In genomic region chr20:63350196-63350595, GRCh38 we compare ENCODE assay signal across 28 cellular contexts. TPM values are rescaled to one million over a fixed set of nuclear protein-coding genes. Genes with fewer than 3 reads are reported as not detected.
"Had no signal": no experiment of that assay in that cellular context is flagged by ENCODE, and none has a peak within 500 bp of the region (broad histone marks: within the 10 kb centered on the region; RNA-seq: fewer than 3 reads in every experiment).

No MANE protein-coding gene starts in this region.

- H3K9ac ChIP-seq: SK-N-SH had no signal

- ATAC-seq: activated T-cell treated with anti-CD3 and anti-CD28 coated beads, Interleukin-2, amount 50 U/mL, for 4 hours; Panc1 had no signal

- DNase-seq: activated CD4-positive, alpha-beta memory T cell treated with anti-CD3 and anti-CD28 coated beads for 36 hours; activated CD4-positive, alpha-beta T cell treated with anti-CD3 and anti-CD28 coated beads, Interleukin-2, amount 10 ng/mL, durations not matched to agents 7 days and 5 days; activated CD4-positive, CD25-positive, alpha-beta regulatory T cell; activated CD8-positive, alpha-beta memory T cell treated with anti-CD3 and anti-CD28 coated beads for 24 hours; activated effector memory CD4-positive, alpha-beta T cell treated with anti-CD3 and anti-CD28 coated beads, Interleukin-2, amount 50 U/mL, for 16 hours; activated naive CD4-positive, alpha-beta T cell treated with anti-CD3 and anti-CD28 coated beads for 36 hours; activated naive CD8-positive, alpha-beta T cell treated with anti-CD3 and anti-CD28 coated beads for 36 hours; activated T-cell treated with anti-CD3 and anti-CD28 coated beads, Interleukin-2, amount 50 U/mL, for 4 hours; anterior cingulate cortex; central memory CD4-positive, alpha-beta T cell; MM.1S; NCI-H1105; NCI-H1436; NCI-H1694 treated with DMSO at 0.1 percent for 48 hours; NCI-H2029 treated with DMSO at 0.1 percent for 48 hours; NCI-H510A treated with DMSO at 0.1 percent for 48 hours; NCI-H69; NK-92 treated with Interleukin-12 subunit alpha and Interleukin-12 subunit beta, amount 100 ng/mL, for 24 hours; OCI-M1; Right ventricle myocardium superior; RPMI8226; SJCRH30; SK-N-SH; T-helper 1 cell had no signal

- H3K36me3 ChIP-seq: SJCRH30 had no signal

- H3K9me3 ChIP-seq: SK-N-SH had no signal

- H3K27ac ChIP-seq: SJCRH30, VCaP had no signal

- H3K4me3 ChIP-seq: SJCRH30 had no signal

RNA-seq across cellular contexts. Expression of gene CHRNA4, which starts 11.0 kb away (rescaled TPM):
- total RNA-seq: activated CD4-positive, alpha-beta memory T cell treated with anti-CD3 and anti-CD28 coated beads for 36 hours; activated CD4-positive, alpha-beta T cell treated with anti-CD3 and anti-CD28 coated beads, Interleukin-2, amount 10 ng/mL, durations not matched to agents 7 days and 5 days; activated naive CD4-positive, alpha-beta T cell treated with anti-CD3 and anti-CD28 coated beads for 36 hours; activated naive CD8-positive, alpha-beta T cell treated with anti-CD3 and anti-CD28 coated beads for 36 hours; activated T-cell treated with anti-CD3 and anti-CD28 coated beads, Interleukin-2, amount 50 U/mL, for 4 hours; T-helper 2 cell treated with Interferon-gamma antibody and Interleukin-4, amounts not matched to agents 100 ng/mL and 5 ng/mL, for 36 hours had no signal
- polyA plus RNA-seq: adipose tissue, SK-N-SH had no signal

RNA-seq across cellular contexts. Expression of gene COL20A1, which starts 57.2 kb away (rescaled TPM):
- total RNA-seq: activated CD4-positive, alpha-beta memory T cell treated with anti-CD3 and anti-CD28 coated beads for 36 hours; activated CD4-positive, alpha-beta T cell treated with anti-CD3 and anti-CD28 coated beads, Interleukin-2, amount 10 ng/mL, durations not matched to agents 7 days and 5 days; activated T-cell treated with anti-CD3 and anti-CD28 coated beads, Interleukin-2, amount 50 U/mL, for 4 hours; Right ventricle myocardium superior; SJCRH30; T-helper 2 cell treated with Interferon-gamma antibody and Interleukin-4, amounts not matched to agents 100 ng/mL and 5 ng/mL, for 36 hours had no signal
- polyA plus RNA-seq: adipose tissue, SK-N-SH had no signal
